Comparison of ENCODE assay signal across 8 cellular contexts in genomic region chr6:131923356-131923755, GRCh38. TPM values are rescaled to one million over a fixed set of nuclear protein-coding genes. Genes with fewer than 3 reads are reported as not detected.
DNase-seq lines count a peak whose midpoint lies in the region; ATAC-seq and TF ChIP-seq lines count a peak whose summit lies in the region.

No MANE protein-coding gene starts in this region.

- no peaks in the 10 kb centered on the region for H3K4me1 Mint-ChIP-seq in CD4-positive, alpha-beta memory T cell

- H3K4me3 ChIP-seq in CD4-positive, alpha-beta memory T cell (ENCODE audit: low read length in 2 of 2): no peak overlapping the region
- H3K4me3 ChIP-seq in esophagus squamous epithelium (no peak overlapping the region), parathyroid adenoma (ENCODE audit: low read depth, low read length) (no peak overlapping the region)

- intact Hi-C loops in CD4-positive, alpha-beta memory T cell (cut with micrococcal nuclease): no loop called here
- intact Hi-C loops in esophagus squamous epithelium (cut with DNase I): loop anchor here (10.0 kb wide), 1 partner anchor 301 kb away; no protein-coding TSS in a partner anchor

- no peak overlapping the region for H3K4me3 Mint-ChIP-seq in CD4-positive, alpha-beta memory T cell

- H3K9ac ChIP-seq in parathyroid adenoma: no peak overlapping the region

- POLR2A ChIA-PET in CD4-positive, alpha-beta memory T cell (lab: Charles Lee; ENCODE audit: partially characterized antibody): no interaction called here

- H3K36me3 Mint-ChIP-seq in CD4-positive, alpha-beta memory T cell: no peaks in the 10 kb centered on the region

- no peaks in the 10 kb centered on the region for H3K4me1 ChIP-seq in CD4-positive, alpha-beta memory T cell (ENCODE audit: insufficient read depth, low read length)
- no peaks in the 10 kb centered on the region for H3K4me1 ChIP-seq in esophagus squamous epithelium
- no peaks in the 10 kb centered on the region for H3K4me1 ChIP-seq in parathyroid adenoma

- H2AFZ ChIP-seq in parathyroid adenoma: no peak overlapping the region

- peaks cover 7 to 18% of the 10 kb centered on the region in 2 donors for H3K27me3 Mint-ChIP-seq in CD4-positive, alpha-beta memory T cell

- ATAC-seq in GM18519 (IDR thresholded peaks at IDR 0.05; ENCODE audit: low FRiP score, unreplicated experiment): peak; percentile 54
- no peak for ATAC-seq in GM18520 (IDR thresholded peaks at IDR 0.05; ENCODE audit: unreplicated experiment)

- H3K79me2 ChIP-seq in parathyroid adenoma: no peaks in the 10 kb centered on the region

- 9 to 13% methylated on average over 2 of the region's 2 CpGs for WGBS in esophagus squamous epithelium, 2 donors

- H3K27me3 ChIP-seq in CD4-positive, alpha-beta memory T cell (ENCODE audit: insufficient read depth, low read length): no peaks in the 10 kb centered on the region
- H3K27me3 ChIP-seq in esophagus squamous epithelium (peaks cover 0 to 4% (median 0%) of the 10 kb centered on the region in 4 donors), parathyroid adenoma (ENCODE audit: control insufficient read depth, insufficient read depth, low read length) (no peaks in the 10 kb centered on the region)

- H3K27ac ChIP-seq in CD4-positive, alpha-beta memory T cell (ENCODE audit: low read depth, low read length): no peak overlapping the region
- H3K27ac ChIP-seq in esophagus squamous epithelium (no peak overlapping the region), parathyroid adenoma (no peak overlapping the region)

- no peak for TF ChIP-seq POLR2A in esophagus squamous epithelium (IDR thresholded peaks at IDR 0.05)

- no peak overlapping the region for H3K4me2 ChIP-seq in parathyroid adenoma (ENCODE audit: low read length)

- no peaks in the 10 kb centered on the region for H3K36me3 ChIP-seq in CD4-positive, alpha-beta memory T cell (ENCODE audit: insufficient read depth, low read length)
- H3K36me3 ChIP-seq in esophagus squamous epithelium (no peaks in the 10 kb centered on the region), parathyroid adenoma (ENCODE audit: control insufficient read depth, insufficient read depth, low read length) (no peaks in the 10 kb centered on the region)

- peak; percentile 90 for TF ChIP-seq CTCF in LNCAP (IDR thresholded peaks at IDR 0.05)
- TF ChIP-seq CTCF in esophagus squamous epithelium (IDR thresholded peaks at IDR 0.05): peak in 5 of 6 experiments; percentile 47 to 78 (median 59)
- peak; percentile 39 for TF ChIP-seq CTCF in parathyroid adenoma (IDR thresholded peaks at IDR 0.05)

- no peaks in the 10 kb centered on the region for H3K9me3 ChIP-seq in CD4-positive, alpha-beta memory T cell (ENCODE audit: control insufficient read depth in 1 of 2, low read length in 2 of 2)
- peaks cover 0 to 21% (median 6%) of the 10 kb centered on the region in 3 donors for H3K9me3 ChIP-seq in esophagus squamous epithelium
- no peaks in the 10 kb centered on the region for H3K9me3 ChIP-seq in parathyroid adenoma (ENCODE audit: control insufficient read depth, low read length)

- DNase-seq in CD4-positive, alpha-beta memory T cell: peak in 3 of 5 donors; percentile 14 to 23 (median 17)
- DNase-seq in SKM-1 treated with dmso at 0.1 percent for 144 hours (lab: John Stamatoyannopoulos, UW; ENCODE audit: unreplicated experiment) (peak; percentile 34), esophagus squamous epithelium (lab: John Stamatoyannopoulos, UW) (no peak), amniotic stem cell (lab: John Stamatoyannopoulos, UW) (no peak)

- peaks cover 0 to 29% (median 14%) of the 10 kb centered on the region in 8 donors for H3K9me3 Mint-ChIP-seq in CD4-positive, alpha-beta memory T cell

- CTCF ChIA-PET in CD4-positive, alpha-beta memory T cell (lab: Charles Lee; ENCODE audit: partially characterized antibody): interaction anchor here (1.8 to 3.7 kb wide), 2 partner anchors 8 to 14 kb away, joined by 6 to 26 read pairs; no protein-coding TSS in a partner anchor

- H3K27ac Mint-ChIP-seq in CD4-positive, alpha-beta memory T cell: no peak overlapping the region

RNA-seq across cellular contexts. Expression of gene CCN2, which starts 27.8 kb away (rescaled TPM):
- total RNA-seq in CD4-positive, alpha-beta memory T cell: not detected
- not detected for polyA plus RNA-seq in CD4-positive, alpha-beta memory T cell
- 100 to 1,000 TPM in 1 of 4 donors, 10 to 100 TPM in 2, 1 to 10 TPM in 1; 8.9 to 110 (median 25.9) TPM for total RNA-seq in esophagus squamous epithelium

Comparison
In these comparisons a context has a peak if more than half of its experiments do, and no peak if none do; other contexts are left out.
1. DNase-seq: peak in CD4-positive, alpha-beta memory T cell (3 of 5) and SKM-1 treated with dmso at 0.1 percent for 144 hours (single experiment); none in esophagus squamous epithelium (single experiment) and amniotic stem cell (single experiment).
2. CTCF ChIP-seq: peak in every context shown above with its lines; median percentile 90 in LNCAP; 59 in esophagus squamous epithelium; 39 in parathyroid adenoma.
3. RNA of gene CCN2, which starts 27.8 kb away (total RNA-seq): 8.9 to 110 TPM in esophagus squamous epithelium; not detected in CD4-positive, alpha-beta memory T cell; every median in the first group is over 4 times any median in the second.